In genomic region chr12:121137512-121137911, GRCh38 we compare ENCODE assay signal across 28 cellular contexts.
"Had no signal": no experiment of that assay in that cellular context is flagged by ENCODE, and none has a peak within 500 bp of the region (broad histone marks: within the 10 kb centered on the region; RNA-seq: fewer than 3 reads in every experiment).

No MANE protein-coding gene starts in this region.

- H3K27me3 Mint-ChIP-seq: activated CD4-positive, alpha-beta memory T cell treated with anti-CD3 and anti-CD28 coated beads for 36 hours; activated CD4-positive, alpha-beta T cell treated with anti-CD3 and anti-CD28 coated beads for 36 hours; activated CD4-positive, alpha-beta T cell treated with anti-CD3 and anti-CD28 coated beads, Interleukin-2, amount 10 ng/mL, durations not matched to agents 24 days and 14 days; activated CD8-positive, alpha-beta memory T cell treated with anti-CD3 and anti-CD28 coated beads, Interleukin-2, amount 10 ng/mL, durations not matched to agents 7 days and 5 days; activated naive CD4-positive, alpha-beta T cell treated with anti-CD3 and anti-CD28 coated beads, Interleukin-2, amount 50 U/mL, for 24 hours; activated naive CD8-positive, alpha-beta T cell treated with anti-CD3 and anti-CD28 coated beads, Interleukin-2, amount 10 ng/mL, durations not matched to agents 7 days and 5 days; central memory CD8-positive, alpha-beta T cell; dendritic cell treated with granulocyte-macrophage colony-stimulating factor and Interleukin-4, amounts not matched to agents 40 ng/mL and 50 ng/mL, for 4 days; effector memory CD8-positive, alpha-beta T cell had no signal

- DNase-seq: activated CD4-positive, alpha-beta memory T cell treated with anti-CD3 and anti-CD28 coated beads for 36 hours; activated CD4-positive, alpha-beta T cell treated with anti-CD3 and anti-CD28 coated beads for 36 hours; activated CD4-positive, alpha-beta T cell treated with anti-CD3 and anti-CD28 coated beads, Interleukin-2, amount 10 ng/mL, durations not matched to agents 24 days and 14 days; activated CD4-positive, CD25-positive, alpha-beta regulatory T cell; activated CD4-positive, CD25-positive, alpha-beta regulatory T cell treated with anti-CD3 and anti-CD28 coated beads, Interleukin-2, amount 50 U/mL, for 72 hours; activated CD8-positive, alpha-beta memory T cell treated with anti-CD3 and anti-CD28 coated beads, Interleukin-2, amount 10 ng/mL, durations not matched to agents 7 days and 5 days; activated CD8-positive, alpha-beta memory T cell treated with anti-CD3 and anti-CD28 coated beads, Interleukin-2, amount 50 U/mL, for 4 hours; activated CD8-positive, alpha-beta T cell treated with anti-CD3 and anti-CD28 coated beads, Interleukin-2, amount 10 ng/mL, durations not matched to agents 7 days and 5 days; activated effector memory CD4-positive, alpha-beta T cell treated with anti-CD3 and anti-CD28 coated beads, Interleukin-2, amount 50 U/mL, for 16 hours; activated naive CD4-positive, alpha-beta T cell treated with anti-CD3 and anti-CD28 coated beads for 36 hours; activated naive CD8-positive, alpha-beta T cell treated with anti-CD3 and anti-CD28 coated beads, Interleukin-2, amount 10 ng/mL, durations not matched to agents 7 days and 5 days; activated T-cell treated with anti-CD3 and anti-CD28 coated beads, Interleukin-2, amount 50 U/mL, for 1 hour; activated T-cell treated with anti-CD3 and anti-CD28 coated beads, Interleukin-2, amount 50 U/mL, for 48 hours; anterior cingulate cortex; brain microvascular endothelial cell; effector CD4-positive, alpha-beta T cell; effector memory CD8-positive, alpha-beta T cell; erythroblast; foreskin keratinocyte; gastrocnemius medialis; glutamatergic neuron had no signal

- H3K27me3 ChIP-seq: brain microvascular endothelial cell, esophagus muscularis mucosa, foreskin keratinocyte, gastrocnemius medialis had no signal

- H3K9me3 ChIP-seq: esophagus muscularis mucosa, gastrocnemius medialis had no signal

- H3K4me3 Mint-ChIP-seq: activated CD4-positive, alpha-beta memory T cell treated with anti-CD3 and anti-CD28 coated beads for 36 hours; activated CD4-positive, alpha-beta T cell treated with anti-CD3 and anti-CD28 coated beads for 36 hours; activated CD4-positive, alpha-beta T cell treated with anti-CD3 and anti-CD28 coated beads, Interleukin-2, amount 10 ng/mL, durations not matched to agents 24 days and 14 days; activated CD8-positive, alpha-beta memory T cell treated with anti-CD3 and anti-CD28 coated beads, Interleukin-2, amount 10 ng/mL, durations not matched to agents 7 days and 5 days; activated CD8-positive, alpha-beta T cell treated with anti-CD3 and anti-CD28 coated beads, Interleukin-2, amount 10 ng/mL, durations not matched to agents 7 days and 5 days; activated naive CD4-positive, alpha-beta T cell treated with anti-CD3 and anti-CD28 coated beads for 36 hours; activated naive CD4-positive, alpha-beta T cell treated with anti-CD3 and anti-CD28 coated beads, Interleukin-2, amount 50 U/mL, for 24 hours; activated naive CD8-positive, alpha-beta T cell treated with anti-CD3 and anti-CD28 coated beads, Interleukin-2, amount 10 ng/mL, durations not matched to agents 7 days and 5 days; activated T-helper 1 cell treated with anti-CD3 and anti-CD28 coated beads, Interleukin-12 subunit alpha, Interleukin-12 subunit beta, Interleukin-2, Interleukin-4 antibody, amounts not matched to agents 30 ng/mL and 10 ng/mL and 1 ng/mL, durations not matched to agents 14 hours and 24 hours and 36 hours; central memory CD8-positive, alpha-beta T cell; dendritic cell treated with granulocyte-macrophage colony-stimulating factor and Interleukin-4, amounts not matched to agents 40 ng/mL and 50 ng/mL, for 4 days; effector memory CD8-positive, alpha-beta T cell had no signal

- ATAC-seq: activated CD4-positive, alpha-beta T cell treated with anti-CD3 and anti-CD28 coated beads for 36 hours; activated CD8-positive, alpha-beta memory T cell treated with anti-CD3 and anti-CD28 coated beads, Interleukin-2, amount 10 ng/mL, durations not matched to agents 7 days and 5 days; activated CD8-positive, alpha-beta T cell treated with anti-CD3 and anti-CD28 coated beads, Interleukin-2, amount 10 ng/mL, durations not matched to agents 7 days and 5 days; effector memory CD8-positive, alpha-beta T cell; foreskin keratinocyte; gastrocnemius medialis had no signal

- H3K36me3 ChIP-seq: brain microvascular endothelial cell, esophagus muscularis mucosa, gastrocnemius medialis had no signal

- H3K4me3 ChIP-seq: coronary artery, esophagus muscularis mucosa, gastrocnemius medialis had no signal

- H3K27ac ChIP-seq: brain microvascular endothelial cell, coronary artery, esophagus muscularis mucosa, foreskin keratinocyte, gastrocnemius medialis had no signal

- H3K9me3 Mint-ChIP-seq: activated CD4-positive, alpha-beta memory T cell treated with anti-CD3 and anti-CD28 coated beads for 36 hours; activated naive CD4-positive, alpha-beta T cell treated with anti-CD3 and anti-CD28 coated beads for 36 hours; activated naive CD4-positive, alpha-beta T cell treated with anti-CD3 and anti-CD28 coated beads, Interleukin-2, amount 50 U/mL, for 24 hours; central memory CD8-positive, alpha-beta T cell; effector memory CD8-positive, alpha-beta T cell had no signal

- H3K27ac Mint-ChIP-seq: activated CD4-positive, alpha-beta memory T cell treated with anti-CD3 and anti-CD28 coated beads for 36 hours; activated CD4-positive, alpha-beta T cell treated with anti-CD3 and anti-CD28 coated beads for 36 hours; activated CD4-positive, alpha-beta T cell treated with anti-CD3 and anti-CD28 coated beads, Interleukin-2, amount 10 ng/mL, durations not matched to agents 24 days and 14 days; activated CD8-positive, alpha-beta memory T cell treated with anti-CD3 and anti-CD28 coated beads, Interleukin-2, amount 10 ng/mL, durations not matched to agents 7 days and 5 days; activated CD8-positive, alpha-beta T cell treated with anti-CD3 and anti-CD28 coated beads, Interleukin-2, amount 10 ng/mL, durations not matched to agents 7 days and 5 days; activated naive CD4-positive, alpha-beta T cell treated with anti-CD3 and anti-CD28 coated beads for 36 hours; activated T-helper 1 cell treated with anti-CD3 and anti-CD28 coated beads, Interleukin-12 subunit alpha, Interleukin-12 subunit beta, Interleukin-2, Interleukin-4 antibody, amounts not matched to agents 30 ng/mL and 10 ng/mL and 1 ng/mL, durations not matched to agents 14 hours and 24 hours and 36 hours; activated T-helper 2 cell treated with anti-CD3 and anti-CD28 coated beads, Interferon-gamma antibody, Interleukin-2, Interleukin-4, amounts not matched to agents 10 μg/mL and 5 μg/mL and 100 μg/mL, durations not matched to agents 14 hours and 24 hours and 36 hours had no signal
